11 cellular contexts compared by ENCODE assay signal in the genomic region with DNA sequence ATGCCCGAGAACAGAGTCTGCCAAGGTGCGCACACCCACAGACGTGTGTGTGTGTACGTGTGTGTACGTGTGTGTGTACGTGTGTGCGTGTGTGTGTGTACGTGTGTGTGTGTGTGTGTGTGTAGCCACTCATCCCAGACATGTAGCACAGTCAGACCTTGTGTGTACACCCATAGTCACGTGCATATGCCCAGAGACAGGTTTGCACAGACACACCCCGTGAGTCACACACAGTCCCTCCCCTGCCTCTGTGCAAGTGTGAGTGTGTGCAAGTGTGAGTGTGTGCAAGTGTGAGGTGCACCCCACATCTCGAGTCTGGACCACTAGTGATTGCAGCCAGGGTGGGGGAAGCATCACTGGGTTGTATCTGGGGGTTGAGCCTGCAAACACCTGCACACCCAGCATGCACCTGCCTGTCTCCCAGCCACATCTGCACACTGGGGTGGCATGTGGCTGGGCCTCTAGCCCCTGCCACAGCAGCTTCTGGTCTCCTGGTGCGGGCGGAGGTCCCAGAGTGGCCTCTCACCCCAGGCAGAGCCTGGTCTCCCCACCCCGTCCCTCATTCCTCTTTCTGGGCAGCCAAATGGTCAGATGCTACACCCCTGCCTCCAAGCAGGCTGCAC. TPM values are rescaled to one million over a fixed set of nuclear protein-coding genes. Genes with fewer than 3 reads are reported as not detected.
DNase-seq lines count a peak whose midpoint lies in the region; ATAC-seq, FAIRE-seq and TF ChIP-seq lines count a peak whose summit lies in the region.
"Had no signal": no experiment of that assay in that cellular context is flagged by ENCODE, and none has a peak within 500 bp of the region (broad histone marks: within the 10 kb centered on the region; RNA-seq: fewer than 3 reads in every experiment).

No MANE protein-coding gene starts in this region.

- TF ChIP-seq POLR2A in GM12878 (IDR thresholded peaks at IDR 0.05; ENCODE audit: low read depth, low read length): no peak

- H3K4me3 ChIP-seq in GM12878: no peak overlapping the region

- TF ChIP-seq EP300 in GM12878 (IDR thresholded peaks at IDR 0.05; ENCODE audit: borderline replicate concordance in 1 of 2, control insufficient read depth in 1 of 2, low read depth in 2 of 2, low read length in 2 of 2): no peak

- CTCF ChIA-PET in GM12878 (lab: Yijun Ruan, JAX): no interaction called here

- no peak overlapping the region for H3K4me3 Mint-ChIP-seq in stimulated activated naive B cell treated with anti-CD40 and anti-IgM and Interleukin-4, amounts not matched to agents 10 μg/mL and 1 μg/mL and 100 μg/mL, for 72 hours
- H3K4me3 Mint-ChIP-seq: activated CD8-positive, alpha-beta memory T cell treated with anti-CD3 and anti-CD28 coated beads, Interleukin-2, amount 10 ng/mL, durations not matched to agents 7 days and 5 days had no signal

- H3K9ac ChIP-seq in GM12878 (ENCODE audit: control insufficient read depth, insufficient read depth, low read length): no peak overlapping the region

- peaks cover 0 to 10% of the 10 kb centered on the region in 2 donors for H3K4me1 Mint-ChIP-seq in stimulated activated naive B cell treated with anti-CD40 and anti-IgM and Interleukin-4, amounts not matched to agents 10 μg/mL and 1 μg/mL and 100 μg/mL, for 72 hours
- H3K4me1 Mint-ChIP-seq: activated CD8-positive, alpha-beta memory T cell treated with anti-CD3 and anti-CD28 coated beads, Interleukin-2, amount 10 ng/mL, durations not matched to agents 7 days and 5 days had no signal

- H3K27me3 ChIP-seq in GM12878 (replicated peaks in 1 of 2; ENCODE audit: control insufficient read depth in 2 of 2, insufficient read depth in 2 of 2, low read length in 1 of 2): no peaks in the 10 kb centered on the region; a peak in 1 of 4 replicates

- no peaks in the 10 kb centered on the region for H3K79me2 ChIP-seq in GM12878 (ENCODE audit: control insufficient read depth, insufficient read depth, low read length)

- no peak overlapping the region for H3K27ac ChIP-seq in GM12878 (ENCODE audit: control insufficient read depth, insufficient read depth)

- DNase-seq in NCI-H1092 treated with DMSO at 0.1 percent for 48 hours (lab: John Stamatoyannopoulos, UW) (peak; percentile 45), NCI-H1092 (lab: John Stamatoyannopoulos, UW) (no peak), GM12878 (ENCODE audit: low read depth, low spot score) (no peak), left colon (peak in 1 of 2 donors; percentile 68), superior temporal gyrus (ENCODE audit: extremely low spot score) (peak; percentile 10), NOMO-1 treated with dmso at 0.1 percent for 144 hours (lab: John Stamatoyannopoulos, UW; ENCODE audit: unreplicated experiment) (no peak), GM19240 (ENCODE audit: insufficient read length, low spot score) (no peak)
- no peak for DNase-seq in stimulated activated naive B cell treated with anti-CD40 and anti-IgM and Interleukin-4, amounts not matched to agents 10 μg/mL and 1 μg/mL and 100 μg/mL, for 72 hours
- DNase-seq: activated CD8-positive, alpha-beta memory T cell treated with anti-CD3 and anti-CD28 coated beads, Interleukin-2, amount 10 ng/mL, durations not matched to agents 7 days and 5 days; OCI-M1 had no signal

- H3K27ac Mint-ChIP-seq in stimulated activated naive B cell treated with anti-CD40 and anti-IgM and Interleukin-4, amounts not matched to agents 10 μg/mL and 1 μg/mL and 100 μg/mL, for 72 hours: no peak overlapping the region
- H3K27ac Mint-ChIP-seq: activated CD8-positive, alpha-beta memory T cell treated with anti-CD3 and anti-CD28 coated beads, Interleukin-2, amount 10 ng/mL, durations not matched to agents 7 days and 5 days had no signal

- H3K4me2 ChIP-seq in GM12878 (ENCODE audit: control insufficient read depth, insufficient read depth): no peak overlapping the region

- no peaks in the 10 kb centered on the region for H3K4me1 ChIP-seq in GM12878 (ENCODE audit: control insufficient read depth, insufficient read depth, low read length)

- no peak overlapping the region for H2AFZ ChIP-seq in GM12878 (ENCODE audit: control insufficient read depth, low read depth, low read length)

- WGBS in GM12878 (ENCODE audit: insufficient coverage, insufficient replicate concordance, low lambda C conversion rate, missing lambda C conversion rate): 35% methylated on average over 14 of the region's 14 CpGs

- SMC1A ChIA-PET in GM12878 (lab: Charles Lee; ENCODE audit: uncharacterized antibody, unreplicated experiment): no interaction called here

- ATAC-seq in GM12878 (no peak), left colon (peak; percentile 70)
- ATAC-seq in stimulated activated naive B cell treated with anti-CD40 and anti-IgM and Interleukin-4, amounts not matched to agents 10 μg/mL and 1 μg/mL and 100 μg/mL, for 72 hours (replicated peaks): no peak
- ATAC-seq: activated CD8-positive, alpha-beta memory T cell treated with anti-CD3 and anti-CD28 coated beads, Interleukin-2, amount 10 ng/mL, durations not matched to agents 7 days and 5 days had no signal

- no peaks in the 10 kb centered on the region for H3K9me3 Mint-ChIP-seq in stimulated activated naive B cell treated with anti-CD40 and anti-IgM and Interleukin-4, amounts not matched to agents 10 μg/mL and 1 μg/mL and 100 μg/mL, for 72 hours

- no peak for FAIRE-seq in GM12878 (lab: Jason Lieb, UNC)
- FAIRE-seq: A204.1 had no signal

- no TSS peak for BruUV-seq in GM12878 (replicated peaks; lab: Mats Ljungman, UMichigan)

- RAD21 ChIA-PET in GM12878 (lab: Charles Lee; ENCODE audit: unreplicated experiment): no interaction called here

- no peaks in the 10 kb centered on the region for H3K36me3 Mint-ChIP-seq in stimulated activated naive B cell treated with anti-CD40 and anti-IgM and Interleukin-4, amounts not matched to agents 10 μg/mL and 1 μg/mL and 100 μg/mL, for 72 hours
- H3K36me3 Mint-ChIP-seq: activated CD8-positive, alpha-beta memory T cell treated with anti-CD3 and anti-CD28 coated beads, Interleukin-2, amount 10 ng/mL, durations not matched to agents 7 days and 5 days had no signal

- no peak for TF ChIP-seq CTCF in GM12878 (IDR thresholded peaks at IDR 0.05 in 2 of 3, conservative IDR thresholded peaks at IDR 0.05 in 1 of 3; ENCODE audit: control insufficient read depth in 2 of 3, extremely low read depth in 1 of 3, insufficient read depth in 1 of 3, low read depth in 3 of 3, low read length in 3 of 3)

- no peaks in the 10 kb centered on the region for H3K36me3 ChIP-seq in GM12878 (ENCODE audit: control insufficient read depth in 2 of 2, insufficient read depth in 2 of 2, low read length in 1 of 2)

- intact Hi-C loops in GM12878 (cut with micrococcal nuclease; ENCODE audit: unreplicated experiment) (no loop called here), left colon (cut with DNase I, micrococcal nuclease) (no loop called here)

- H3K9me3 ChIP-seq in GM12878 (replicated peaks; ENCODE audit: control insufficient read depth, insufficient read depth, low read length): no peaks in the 10 kb centered on the region; the same call in 2 of the 3 replicates

- peaks cover 0 to 15% of the 10 kb centered on the region in 2 donors for H3K27me3 Mint-ChIP-seq in stimulated activated naive B cell treated with anti-CD40 and anti-IgM and Interleukin-4, amounts not matched to agents 10 μg/mL and 1 μg/mL and 100 μg/mL, for 72 hours
- H3K27me3 Mint-ChIP-seq: activated CD8-positive, alpha-beta memory T cell treated with anti-CD3 and anti-CD28 coated beads, Interleukin-2, amount 10 ng/mL, durations not matched to agents 7 days and 5 days had no signal

- POLR2A ChIA-PET in GM12878 (lab: Charles Lee): no interaction called here

- no peaks in the 10 kb centered on the region for H4K20me1 ChIP-seq in GM12878 (ENCODE audit: control insufficient read depth, insufficient read depth)

- in situ Hi-C loops in GM12878 (cut with MboI): no loop called here

- TF ChIP-seq RAD21 in GM12878 (IDR thresholded peaks at IDR 0.05; ENCODE audit: insufficient read depth, low read depth, low read length): no peak

TF ChIP-seq in GM12878, 131 proteins besides CTCF, POLR2A, EP300 and RAD21 (continues in another document):
- TF ChIP-seq NFYA (IDR thresholded peaks at IDR 0.05; ENCODE audit: borderline replicate concordance, low read depth, low read length) (no peak), NR2C1 (IDR thresholded peaks at IDR 0.05) (no peak), PML (IDR thresholded peaks at IDR 0.05; ENCODE audit: low read length) (no peak)
- TF ChIP-seq, protein P1, sequence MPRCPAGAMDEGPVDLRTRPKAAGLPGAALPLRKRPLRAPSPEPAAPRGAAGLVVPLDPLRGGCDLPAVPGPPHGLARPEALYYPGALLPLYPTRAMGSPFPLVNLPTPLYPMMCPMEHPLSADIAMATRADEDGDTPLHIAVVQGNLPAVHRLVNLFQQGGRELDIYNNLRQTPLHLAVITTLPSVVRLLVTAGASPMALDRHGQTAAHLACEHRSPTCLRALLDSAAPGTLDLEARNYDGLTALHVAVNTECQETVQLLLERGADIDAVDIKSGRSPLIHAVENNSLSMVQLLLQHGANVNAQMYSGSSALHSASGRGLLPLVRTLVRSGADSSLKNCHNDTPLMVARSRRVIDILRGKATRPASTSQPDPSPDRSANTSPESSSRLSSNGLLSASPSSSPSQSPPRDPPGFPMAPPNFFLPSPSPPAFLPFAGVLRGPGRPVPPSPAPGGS (IDR thresholded peaks at IDR 0.05; ENCODE audit: borderline replicate concordance, insufficient read depth, low read depth, low read length, poor library complexity, severe bottlenecking): peak; percentile 78

RNA-seq across cellular contexts. Expression of a gene that starts 23.6 kb away (rescaled TPM):
- total RNA-seq in GM12878 (2013; cell fraction: nucleolus; rRNA removed): 0.32 and 0.84 TPM in 2 replicates
- total RNA-seq in GM12878 (2014; rRNA removed) (under 0.01 TPM in 1 of 2 replicates, not detected in the other), GM12878 (2014; rRNA removed; fragmentation: Illumina TruSeq; extraction: Trizol) (not detected in 2 replicates), GM12878 (2021) (0.10 and 0.45 TPM in 2 replicates), left colon (10 to 100 TPM; 12.2 to 14.2 TPM)
- not detected for polyA plus RNA-seq in GM12878 (2011; ENCODE audit: low read depth)
- polyA plus RNA-seq in GM12878 (2011; rRNA removed) (0.12 TPM in 1 of 2 replicates, not detected in the other), GM12878 (2014; fragmentation: Illumina TruSeq; extraction: Trizol) (not detected in 2 replicates), GM12878 (2014; fragmentation: Nextera tagmentation; extraction: Ambion mirVana) (not detected), GM12878 (2014; rRNA removed) (0.03 TPM in 2 replicates), GM12878 (2016; fragmentation: Nextera tagmentation; extraction: Ambion mirVana) (under 1 TPM in 1 of 2 experiments, not detected in 1; 0.14 TPM)
- polyA plus RNA-seq in GM12878 (2011; cell fraction: cytosol; rRNA removed): 0.01 and 0.07 TPM in 2 replicates
- polyA plus RNA-seq in GM12878 (2011; cell fraction: nucleus; rRNA removed): 0.32 and 0.75 TPM in 2 replicates
- polyA plus RNA-seq in GM12878 (2012): 0.03 and 0.07 TPM in 2 replicates
- 0.10 TPM in 1 of 2 replicates, not detected in the other for polyA minus RNA-seq in GM12878 (2011; rRNA and poly(A)+ RNA removed)
- polyA minus RNA-seq in GM12878 (2011; cell fraction: cytosol; rRNA and poly(A)+ RNA removed): not detected in 2 replicates
- polyA minus RNA-seq in GM12878 (2011; cell fraction: nucleus; rRNA and poly(A)+ RNA removed): 0.48 and 0.67 TPM in 2 replicates

Comparison
In these comparisons a context has a peak if more than half of its experiments do, and no peak if none do; other contexts are left out.
1. DNase-seq: peak in NCI-H1092 treated with DMSO at 0.1 percent for 48 hours (single experiment) and superior temporal gyrus (single experiment); none in NCI-H1092 (single experiment), GM12878 (single experiment), NOMO-1 treated with dmso at 0.1 percent for 144 hours (single experiment), GM19240 (single experiment) and stimulated activated naive B cell treated with anti-CD40 and anti-IgM and Interleukin-4, amounts not matched to agents 10 μg/mL and 1 μg/mL and 100 μg/mL, for 72 hours (single experiment).
2. RNA of a gene that starts 23.6 kb away (total RNA-seq): 12.2 to 14.2 TPM in left colon; under 0.01 to 0.84 TPM in GM12878; every median in the first group is over 4 times any median in the second.